ENCODE assay signal across 12 cellular contexts in the genomic region with DNA sequence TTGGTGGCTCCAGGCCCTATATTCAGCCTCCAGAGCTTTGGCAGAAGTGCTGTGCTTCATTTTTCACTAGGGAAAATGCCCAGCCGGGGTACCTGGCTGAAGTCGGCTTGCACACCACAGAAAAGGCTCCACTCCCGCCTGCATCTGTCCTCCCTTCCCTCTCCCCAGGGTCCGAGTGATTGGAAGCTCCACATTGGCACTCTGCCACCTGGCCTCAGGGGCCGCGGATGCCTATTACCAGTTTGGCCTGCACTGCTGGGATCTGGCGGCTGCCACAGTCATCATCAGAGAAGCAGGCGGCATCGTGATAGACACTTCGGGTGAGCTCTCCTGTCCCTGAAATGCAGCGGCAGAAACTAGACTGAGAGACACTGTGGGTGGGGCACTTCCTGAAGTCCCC.
"Had no signal": no experiment of that assay in that cellular context is flagged by ENCODE, and none has a peak within 500 bp of the region (broad histone marks: within the 10 kb centered on the region; RNA-seq: fewer than 3 reads in every experiment).

No MANE protein-coding gene starts in this region.

- H3K27ac Mint-ChIP-seq: activated CD4-positive, alpha-beta T cell treated with anti-CD3 and anti-CD28 coated beads, Interleukin-2, amount 10 ng/mL, durations not matched to agents 24 days and 14 days; activated T-helper 1 cell treated with anti-CD3 and anti-CD28 coated beads, Interleukin-12 subunit alpha, Interleukin-12 subunit beta, Interleukin-2, Interleukin-4 antibody, amounts not matched to agents 30 ng/mL and 10 ng/mL and 1 ng/mL, durations not matched to agents 14 hours and 24 hours and 36 hours had no signal

- DNase-seq: activated CD4-positive, alpha-beta T cell treated with anti-CD3 and anti-CD28 coated beads, Interleukin-2, amount 10 ng/mL, durations not matched to agents 24 days and 14 days; activated naive CD4-positive, alpha-beta T cell treated with Interleukin-2 at 50 U/mL for 16 hours; effector CD4-positive, alpha-beta T cell; kidney; stimulated activated CD4-positive, alpha-beta T cell treated with anti-CD3 and anti-CD28 coated beads, Interleukin-4, amount 100 ng/mL, for 4 hours; stomach; T1000; WERI-Rb-1 had no signal

- H3K27me3 Mint-ChIP-seq: activated CD4-positive, alpha-beta T cell treated with anti-CD3 and anti-CD28 coated beads, Interleukin-2, amount 10 ng/mL, durations not matched to agents 24 days and 14 days had no signal

- H3K9me3 ChIP-seq: ovary, stomach had no signal

- H3K9me3 Mint-ChIP-seq: activated CD4-positive, alpha-beta T cell treated with anti-CD3 and anti-CD28 coated beads, Interleukin-2, amount 10 ng/mL, durations not matched to agents 24 days and 14 days; activated T-helper 1 cell treated with anti-CD3 and anti-CD28 coated beads, Interleukin-12 subunit alpha, Interleukin-12 subunit beta, Interleukin-2, Interleukin-4 antibody, amounts not matched to agents 30 ng/mL and 10 ng/mL and 1 ng/mL, durations not matched to agents 14 hours and 24 hours and 36 hours had no signal

- H3K36me3 ChIP-seq: ovary had no signal

- H3K4me3 ChIP-seq: coronary artery, hepatocyte, ovary, stomach had no signal

- H3K27me3 ChIP-seq: hepatocyte, ovary, stomach had no signal

- H3K4me3 Mint-ChIP-seq: activated CD4-positive, alpha-beta T cell treated with anti-CD3 and anti-CD28 coated beads, Interleukin-2, amount 10 ng/mL, durations not matched to agents 24 days and 14 days; activated T-helper 1 cell treated with anti-CD3 and anti-CD28 coated beads, Interleukin-12 subunit alpha, Interleukin-12 subunit beta, Interleukin-2, Interleukin-4 antibody, amounts not matched to agents 30 ng/mL and 10 ng/mL and 1 ng/mL, durations not matched to agents 14 hours and 24 hours and 36 hours had no signal

- H3K27ac ChIP-seq: coronary artery, hepatocyte, ovary, stomach, WERI-Rb-1 had no signal
